ENCODE assay signal across 9 cellular contexts in genomic region chr4:186693159-186693815, GRCh38. TPM values are rescaled to one million over a fixed set of nuclear protein-coding genes. Genes with fewer than 3 reads are reported as not detected.
A peak's percentile ranks its signal among the peaks of the same experiment; 100 is the strongest.
DNase-seq lines count a peak whose midpoint lies in the region; ATAC-seq lines count a peak whose summit lies in the region.
"Had no signal": no experiment of that assay in that cellular context is flagged by ENCODE, and none has a peak within 500 bp of the region (broad histone marks: within the 10 kb centered on the region; RNA-seq: fewer than 3 reads in every experiment).

No MANE protein-coding gene starts in this region.

- no peak for ATAC-seq in GM19023 (IDR thresholded peaks at IDR 0.05; ENCODE audit: unreplicated experiment)

- peak overlapping the region; percentile 61 for H3K9ac ChIP-seq in adipocyte (ENCODE audit: low read length)
- peak overlapping the region in 1 of 2 donors; percentile 19 for H3K9ac ChIP-seq in stomach smooth muscle (ENCODE audit: low read length in 2 of 2)

- POLR2A ChIA-PET in CD8-positive, alpha-beta memory T cell (lab: Charles Lee): no interaction called here

- H3K27me3 Mint-ChIP-seq in CD8-positive, alpha-beta memory T cell: no peaks in the 10 kb centered on the region

- peaks cover 2 to 10% (median 7%) of the 10 kb centered on the region in 5 donors for H3K9me3 Mint-ChIP-seq in CD8-positive, alpha-beta memory T cell

- peak overlapping the region; percentile 51 for H3K4me3 ChIP-seq in adipocyte (ENCODE audit: low read length)
- H3K4me3 ChIP-seq in stomach smooth muscle (ENCODE audit: low read length in 2 of 2): no peak overlapping the region
- no peak overlapping the region for H3K4me3 ChIP-seq in CD8-positive, alpha-beta memory T cell (ENCODE audit: low read length)
- H3K4me3 ChIP-seq: skin epidermis had no signal

- H3K36me3 ChIP-seq in adipocyte (ENCODE audit: control insufficient read depth, insufficient read depth, low read length, severe bottlenecking) (no peaks in the 10 kb centered on the region), stomach smooth muscle (ENCODE audit: control insufficient read depth in 2 of 2, insufficient read depth in 2 of 2, low read length in 2 of 2) (no peaks in the 10 kb centered on the region)
- H3K36me3 ChIP-seq in CD8-positive, alpha-beta memory T cell (ENCODE audit: insufficient read depth, low read length): no peaks in the 10 kb centered on the region

- intact Hi-C loops in cardiac septum (cut with DNase I): no loop called here

- H3K27me3 ChIP-seq in adipocyte (replicated peaks; ENCODE audit: control insufficient read depth, insufficient read depth, low read length): no peaks in the 10 kb centered on the region
- H3K27me3 ChIP-seq in stomach smooth muscle (ENCODE audit: control insufficient read depth in 1 of 2, insufficient read depth in 2 of 2, low read length in 2 of 2): no peaks in the 10 kb centered on the region
- H3K27me3 ChIP-seq in CD8-positive, alpha-beta memory T cell (ENCODE audit: insufficient read depth, low read length, poor library complexity, severe bottlenecking): no peaks in the 10 kb centered on the region

- CTCF ChIA-PET in CD8-positive, alpha-beta memory T cell (lab: Charles Lee): no interaction called here

- H3K27ac Mint-ChIP-seq in CD8-positive, alpha-beta memory T cell: no peak overlapping the region

- peak overlapping the region; percentile 41 for H3K27ac ChIP-seq in stomach smooth muscle (ENCODE audit: low read length)
- no peak overlapping the region for H3K27ac ChIP-seq in CD8-positive, alpha-beta memory T cell (ENCODE audit: low read depth, low read length)

- peak; percentile 44 for DNase-seq in H4 (ENCODE audit: low spot score)
- DNase-seq in adipocyte (ENCODE audit: low read depth): peak; percentile 83
- peak; percentile 83 for DNase-seq in cardiac septum (ENCODE audit: low spot score)
- no peak for DNase-seq in NCI-H187 (lab: John Stamatoyannopoulos, UW)
- DNase-seq in NCI-H1105 treated with DMSO at 0.1 percent for 48 hours (lab: John Stamatoyannopoulos, UW): no peak
- no peak for DNase-seq in CD8-positive, alpha-beta memory T cell

- H3K4me1 ChIP-seq in adipocyte (ENCODE audit: control insufficient read depth, insufficient read depth, low read length) (peaks cover 34% of the 10 kb centered on the region), stomach smooth muscle (ENCODE audit: control insufficient read depth, insufficient read depth, low read length) (peaks cover 10% of the 10 kb centered on the region)
- H3K4me1 ChIP-seq in CD8-positive, alpha-beta memory T cell (ENCODE audit: insufficient read depth, low read length): no peaks in the 10 kb centered on the region

- no peaks in the 10 kb centered on the region for H3K4me1 Mint-ChIP-seq in CD8-positive, alpha-beta memory T cell

- H3K9me3 ChIP-seq in adipocyte (ENCODE audit: control insufficient read depth, low read length): no peaks in the 10 kb centered on the region
- no peaks in the 10 kb centered on the region for H3K9me3 ChIP-seq in stomach smooth muscle (ENCODE audit: control insufficient read depth in 2 of 2, low read length in 2 of 2)
- H3K9me3 ChIP-seq in CD8-positive, alpha-beta memory T cell (ENCODE audit: low read length): no peaks in the 10 kb centered on the region

- H3K36me3 Mint-ChIP-seq in CD8-positive, alpha-beta memory T cell: peaks cover 0 to 2% (median 0%) of the 10 kb centered on the region in 3 donors

- no peak overlapping the region for H3K4me3 Mint-ChIP-seq in CD8-positive, alpha-beta memory T cell

RNA-seq across cellular contexts. Expression of gene FAT1, which starts 30.4 kb away (rescaled TPM):
- total RNA-seq in H4 (2014; rRNA removed; shearing (Covaris generic)): 71.1 and 71.6 TPM in 2 replicates
- 90.7 TPM for total RNA-seq in cardiac septum
- total RNA-seq in CD8-positive, alpha-beta memory T cell: not detected
- not detected for polyA plus RNA-seq in CD8-positive, alpha-beta memory T cell

Comparison
In these comparisons a context has a peak if more than half of its experiments do, and no peak if none do; other contexts are left out.
1. DNase-seq: peak in H4 (single experiment), adipocyte (single experiment) and cardiac septum (single experiment); none in NCI-H187 (0 of 2), NCI-H1105 treated with DMSO at 0.1 percent for 48 hours (single experiment) and CD8-positive, alpha-beta memory T cell (0 of 5).
2. RNA of gene FAT1, which starts 30.4 kb away (total RNA-seq): 90.7 TPM in cardiac septum (single experiment) and 71.1 to 71.6 TPM in H4; not detected in CD8-positive, alpha-beta memory T cell; every median in the first group is over 10 times any median in the second.